Comparison of ENCODE assay signal across 21 cellular contexts in genomic region chr3:155651489-155652223, GRCh38.
"Had no signal": no experiment of that assay in that cellular context is flagged by ENCODE, and none has a peak within 500 bp of the region (broad histone marks: within the 10 kb centered on the region; RNA-seq: fewer than 3 reads in every experiment).

No MANE protein-coding gene starts in this region.

- H3K9me3 ChIP-seq: colonic mucosa, transverse colon, uterus had no signal

- H3K36me3 ChIP-seq: brain microvascular endothelial cell, colonic mucosa, transverse colon, uterus had no signal

- ATAC-seq: activated CD4-positive, CD25-positive, alpha-beta regulatory T cell treated with anti-CD3 and anti-CD28 coated beads, Interleukin-2, amount 50 U/mL, for 24 hours; activated CD8-positive, alpha-beta T cell treated with anti-CD3 and anti-CD28 coated beads, Interleukin-2, amount 10 ng/mL, durations not matched to agents 7 days and 5 days; left cardiac atrium; T-cell had no signal

- H3K27ac ChIP-seq: brain microvascular endothelial cell, colonic mucosa, transverse colon, uterus had no signal

- H3K27me3 ChIP-seq: brain microvascular endothelial cell, colonic mucosa, transverse colon, uterus had no signal

- H3K4me3 ChIP-seq: colonic mucosa, lung, transverse colon, uterus had no signal

- H3K4me1 ChIP-seq: colonic mucosa, uterus had no signal

- DNase-seq: activated CD4-positive, alpha-beta T cell treated with anti-CD3 and anti-CD28 coated beads, Interleukin-2, amount 10 ng/mL, durations not matched to agents 7 days and 5 days; activated CD8-positive, alpha-beta T cell treated with anti-CD3 and anti-CD28 coated beads, Interleukin-2, amount 10 ng/mL, durations not matched to agents 7 days and 5 days; activated naive CD4-positive, alpha-beta T cell treated with Interleukin-2 at 50 U/mL for 16 hours; activated naive CD8-positive, alpha-beta T cell treated with anti-CD3 and anti-CD28 coated beads, Interleukin-2, amount 10 ng/mL, durations not matched to agents 7 days and 5 days; activated T-cell treated with anti-CD3 and anti-CD28 coated beads, Interleukin-2, amount 50 U/mL, for 24 hours; amygdala; brain microvascular endothelial cell; central memory CD4-positive, alpha-beta T cell; colonic mucosa; endodermal cell; left cardiac atrium; posterior cingulate gyrus; stimulated activated CD4-positive, alpha-beta T cell treated with anti-CD3 and anti-CD28 coated beads, Interleukin-12 subunit alpha, Interleukin-12 subunit beta, amount 100 ng/mL, for 4 hours; stimulated activated CD4-positive, alpha-beta T cell treated with anti-CD3 and anti-CD28 coated beads, Interleukin-1b, Interleukin-23, amount 100 ng/mL, for 48 hours; stimulated activated naive CD4-positive, alpha-beta T cell treated with Interleukin-2 at 50 U/mL for 16 hours; T-cell; T-helper 9 cell; transverse colon; uterus had no signal
